ENCODE assay signal across 8 cellular contexts in genomic region chr15:98779463-98780071, GRCh38.
A peak's percentile ranks its signal among the peaks of the same experiment; 100 is the strongest.
DNase-seq lines count a peak whose midpoint lies in the region; ATAC-seq and TF ChIP-seq lines count a peak whose summit lies in the region.

No MANE protein-coding gene starts in this region.

- DNase-seq in A673 (ENCODE audit: low spot score) (peak; percentile 87), NCI-H2171 (lab: John Stamatoyannopoulos, UW) (peak; percentile 39), cardiac fibroblast (ENCODE audit: low read depth in 2 of 2) (peak; percentile 76 to 80), kidney glomerular epithelial cell (lab: John Stamatoyannopoulos, UW) (peak; percentile 73)
- peak; percentile 39 to 71 (median 49) for DNase-seq in activated CD4-positive, CD25-positive, alpha-beta regulatory T cell (lab: John Stamatoyannopoulos, UW)
- peak; percentile 75 to 77 for DNase-seq in stimulated activated CD4-positive, alpha-beta T cell treated with anti-CD3 and anti-CD28 coated beads, Interleukin-2, amount 100 ng/mL, for 48 hours

- no peaks in the 10 kb centered on the region for H3K36me3 ChIP-seq in A673 (ENCODE audit: insufficient read depth, low read length, poor library complexity, severe bottlenecking)

- no peak overlapping the region for H3K27ac ChIP-seq in A673 (ENCODE audit: low read depth, low read length, poor library complexity, severe bottlenecking)

- ATAC-seq in GM18499 (IDR thresholded peaks at IDR 0.05; ENCODE audit: insufficient read depth, unreplicated experiment) (peak; percentile 74), HG02943 (IDR thresholded peaks at IDR 0.05; ENCODE audit: low read depth, unreplicated experiment) (peak; percentile 73)

- intact Hi-C loops in A673 (cut with micrococcal nuclease; ENCODE audit: unreplicated experiment) = loop anchor here (1.0 to 10.0 kb wide), 5 partner anchors 102 to 337 kb away; no protein-coding TSS in a partner anchor

- H3K9me3 ChIP-seq in A673 (ENCODE audit: low read depth, low read length, poor library complexity, severe bottlenecking) = no peaks in the 10 kb centered on the region

- H3K4me3 ChIP-seq in A673 (ENCODE audit: low read depth, low read length, poor library complexity, severe bottlenecking) (no peak overlapping the region), cardiac fibroblast (replicated peaks in 1 of 2; ENCODE audit: low read depth in 2 of 2, low read length in 2 of 2) (no peak overlapping the region)

- POLR2A ChIA-PET in A673 (lab: Charles Lee; ENCODE audit: low non-redundant PET) = no interaction called here

- peaks cover 42% of the 10 kb centered on the region for H3K4me1 ChIP-seq in A673 (ENCODE audit: insufficient read depth, low read length, poor library complexity, severe bottlenecking)

- CTCF ChIA-PET in A673 (lab: Charles Lee) = interaction anchor here (2.7 kb wide), 1 partner anchor 71 kb away, joined by 12 read pairs; no protein-coding TSS in a partner anchor

- no TSS peak for BruUV-seq in A673 (replicated peaks; lab: Mats Ljungman, UMichigan)

- peak; percentile 97 for TF ChIP-seq CTCF in A673 (conservative IDR thresholded peaks at IDR 0.05; ENCODE audit: low read depth, low read length)
- TF ChIP-seq CTCF in cardiac fibroblast (IDR thresholded peaks at IDR 0.05; ENCODE audit: low read depth, low read length) = peak; percentile 95

- no peaks in the 10 kb centered on the region for H3K27me3 ChIP-seq in A673 (replicated peaks; ENCODE audit: insufficient read depth, low read depth, low read length, poor library complexity)
